17 cellular contexts compared by ENCODE assay signal in genomic region chr6:157609117-157609516, GRCh38.
"Had no signal": no experiment of that assay in that cellular context is flagged by ENCODE, and none has a peak within 500 bp of the region (broad histone marks: within the 10 kb centered on the region; RNA-seq: fewer than 3 reads in every experiment).

No MANE protein-coding gene starts in this region.

- H3K4me3 Mint-ChIP-seq: endodermal cell, nephron, type B pancreatic cell had no signal

- DNase-seq: effector CD4-positive, alpha-beta T cell; endodermal cell; foreskin melanocyte; head of caudate nucleus; kidney; left cardiac atrium; left ventricle myocardium superior; mesendoderm; mucosa of descending colon; spleen; stimulated activated CD4-positive, alpha-beta T cell treated with anti-CD3 and anti-CD28 coated beads, Interleukin-2, amount 100 ng/mL, for 24 hours; stimulated activated CD4-positive, alpha-beta T cell treated with anti-CD3 and anti-CD28 coated beads, Interleukin-4, amount 100 ng/mL, for 4 hours; stimulated activated naive CD8-positive, alpha-beta T cell treated with anti-CD3 and anti-CD28 coated beads, Interleukin-15, Interleukin-2, amounts not matched to agents 100 U/mL and 50 U/mL, for 24 hours; thyroid gland had no signal

- H3K27me3 Mint-ChIP-seq: type B pancreatic cell had no signal

- H3K9me3 Mint-ChIP-seq: endodermal cell, nephron, type B pancreatic cell had no signal

- ATAC-seq: mucosa of descending colon; sciatic nerve; stimulated activated naive CD8-positive, alpha-beta T cell treated with anti-CD3 and anti-CD28 coated beads, Interleukin-15, Interleukin-2, amounts not matched to agents 100 U/mL and 50 U/mL, for 24 hours had no signal

- H3K27ac Mint-ChIP-seq: endodermal cell, nephron, type B pancreatic cell had no signal
